In genomic region chr1:23367791-23368561, GRCh38 we compare ENCODE assay signal across 8 cellular contexts. TPM values are rescaled to one million over a fixed set of nuclear protein-coding genes. Genes with fewer than 3 reads are reported as not detected.
A peak's percentile ranks its signal among the peaks of the same experiment; 100 is the strongest.
DNase-seq lines count a peak whose midpoint lies in the region; ATAC-seq and TF ChIP-seq lines count a peak whose summit lies in the region.

No MANE protein-coding gene starts in this region.

- peak overlapping the region; percentile 96 to 99 (median 99) for H3K4me3 Mint-ChIP-seq in CD4-positive, CD25-positive, alpha-beta regulatory T cell

- ATAC-seq in CD4-positive, CD25-positive, alpha-beta regulatory T cell (ENCODE audit: low read depth in 2 of 2), result peak; percentile 92 to 93
- ATAC-seq in GM19438 (IDR thresholded peaks at IDR 0.05; ENCODE audit: low read depth, unreplicated experiment) (peak; percentile 92), HG03571 (IDR thresholded peaks at IDR 0.05; ENCODE audit: unreplicated experiment) (peak; percentile 84)

- H3K9me3 Mint-ChIP-seq in CD4-positive, CD25-positive, alpha-beta regulatory T cell, result peaks cover 0 to 11% (median 2%) of the 10 kb centered on the region in 7 donors

- H3K27ac ChIP-seq in CD4-positive, CD25-positive, alpha-beta regulatory T cell (ENCODE audit: insufficient read depth, low read length, poor library complexity, severe bottlenecking), result peak overlapping the region; percentile 90
- peak overlapping the region; percentile 100 for H3K27ac ChIP-seq in liver (ENCODE audit: low read depth in 1 of 2, low read length in 2 of 2)

- peak; percentile 98 to 100 (median 98) for DNase-seq in CD4-positive, CD25-positive, alpha-beta regulatory T cell
- DNase-seq in NCI-H774 (lab: John Stamatoyannopoulos, UW) (peak; percentile 91), dermis microvascular lymphatic vessel endothelial cell (ENCODE audit: low read depth in 2 of 2) (peak; percentile 97 to 99)
- peak; percentile 97 to 98 for DNase-seq in activated CD4-positive, alpha-beta T cell treated with anti-CD3 and anti-CD28 coated beads, Interleukin-2, amount 50 U/mL, for 48 hours
- DNase-seq in stimulated activated CD4-positive, alpha-beta T cell treated with anti-CD3 and anti-CD28 coated beads, Interleukin-4, amount 100 ng/mL, for 1 hour, result peak; percentile 96

- peaks cover 16% of the 10 kb centered on the region for H3K36me3 ChIP-seq in CD4-positive, CD25-positive, alpha-beta regulatory T cell (ENCODE audit: control insufficient read depth, insufficient read depth, low read length)
- peaks cover 2 to 14% (median 12%) of the 10 kb centered on the region in 4 donors for H3K36me3 ChIP-seq in liver (ENCODE audit: control insufficient read depth in 4 of 4, insufficient read depth in 3 of 4, low read depth in 1 of 4, low read length in 3 of 4)

- peak overlapping the region; percentile 99 for H3K4me3 ChIP-seq in CD4-positive, CD25-positive, alpha-beta regulatory T cell (ENCODE audit: low read depth, low read length)
- H3K4me3 ChIP-seq in liver (ENCODE audit: low read depth in 1 of 3, low read length in 3 of 3), result peak overlapping the region; percentile 81 to 88 (median 88)

- TF ChIP-seq RAD21 in liver (IDR thresholded peaks at IDR 0.05), result peak in 1 of 2 donors; percentile 57

- 1% methylated on average over 41 of the region's 41 CpGs for WGBS in liver

- peaks cover 17% of the 10 kb centered on the region for H3K36me3 Mint-ChIP-seq in CD4-positive, CD25-positive, alpha-beta regulatory T cell

- H3K9me3 ChIP-seq in CD4-positive, CD25-positive, alpha-beta regulatory T cell (ENCODE audit: control insufficient read depth in 2 of 2, low read length in 2 of 2), result peaks cover 6 to 13% of the 10 kb centered on the region in 2 experiments
- H3K9me3 ChIP-seq in liver (ENCODE audit: control insufficient read depth in 4 of 4, low read length in 3 of 4), result peaks cover 3 to 12% (median 8%) of the 10 kb centered on the region in 4 donors

- no peak for TF ChIP-seq CTCF in liver (IDR thresholded peaks at IDR 0.05; ENCODE audit: low read depth, low read length, missing input control)

- no peaks in the 10 kb centered on the region for H3K27me3 ChIP-seq in CD4-positive, CD25-positive, alpha-beta regulatory T cell (ENCODE audit: control insufficient read depth, insufficient read depth, low read length)
- H3K27me3 ChIP-seq in liver (ENCODE audit: control insufficient read depth in 4 of 4, insufficient read depth in 4 of 4, low read length in 3 of 4), result no peaks in the 10 kb centered on the region

- no peaks in the 10 kb centered on the region for H3K27me3 Mint-ChIP-seq in CD4-positive, CD25-positive, alpha-beta regulatory T cell

- H3K9ac ChIP-seq in liver (ENCODE audit: low read depth in 1 of 2, low read length in 2 of 2), result peak overlapping the region; percentile 98 to 100

- H3K27ac Mint-ChIP-seq in CD4-positive, CD25-positive, alpha-beta regulatory T cell, result peak overlapping the region; percentile 94 to 99 (median 96)

- H3K4me1 ChIP-seq in CD4-positive, CD25-positive, alpha-beta regulatory T cell (ENCODE audit: control insufficient read depth, insufficient read depth, low read length, poor library complexity, severe bottlenecking), result peaks cover 22% of the 10 kb centered on the region
- peaks cover 3 to 34% (median 27%) of the 10 kb centered on the region in 4 donors for H3K4me1 ChIP-seq in liver (ENCODE audit: control insufficient read depth in 4 of 4, insufficient read depth in 4 of 4, low read length in 3 of 4)

- H3K4me1 Mint-ChIP-seq in CD4-positive, CD25-positive, alpha-beta regulatory T cell, result peaks cover 17 to 37% (median 19%) of the 10 kb centered on the region in 4 donors

TF ChIP-seq in liver, 16 proteins besides CTCF, POLR2A, EP300 and RAD21:
- TF ChIP-seq RXRA (IDR thresholded peaks at IDR 0.05) (peak; percentile 62 to 83), EGR1 (IDR thresholded peaks at IDR 0.05; ENCODE audit: low read depth in 2 of 2) (peak in 1 of 2 donors; percentile 49), HNF4A (conservative IDR thresholded peaks at IDR 0.05) (peak; percentile 71 to 79), YY1 (IDR thresholded peaks at IDR 0.05) (peak; percentile 84), NR2F2 (IDR thresholded peaks at IDR 0.05) (peak; percentile 89), GABPA (IDR thresholded peaks at IDR 0.05 in 1 of 2, conservative IDR thresholded peaks at IDR 0.05 in 1 of 2) (peak in 1 of 2 donors; percentile 72), ZBTB33 (IDR thresholded peaks at IDR 0.05) (no peak), SP1 (IDR thresholded peaks at IDR 0.05) (peak; percentile 93), TAF1 (conservative IDR thresholded peaks at IDR 0.05) (peak; percentile 41), JUND (IDR thresholded peaks at IDR 0.05) (peak in 1 of 2 donors; percentile 39), HNF4G (IDR thresholded peaks at IDR 0.05) (no peak), FOXA2 (IDR thresholded peaks at IDR 0.05) (no peak), FOXA1 (IDR thresholded peaks at IDR 0.05) (no peak)
- TF ChIP-seq, protein P1, sequence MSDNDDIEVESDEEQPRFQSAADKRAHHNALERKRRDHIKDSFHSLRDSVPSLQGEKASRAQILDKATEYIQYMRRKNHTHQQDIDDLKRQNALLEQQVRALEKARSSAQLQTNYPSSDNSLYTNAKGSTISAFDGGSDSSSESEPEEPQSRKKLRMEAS (IDR thresholded peaks at IDR 0.05), result peak; percentile 32
- TF ChIP-seq, protein P2, sequence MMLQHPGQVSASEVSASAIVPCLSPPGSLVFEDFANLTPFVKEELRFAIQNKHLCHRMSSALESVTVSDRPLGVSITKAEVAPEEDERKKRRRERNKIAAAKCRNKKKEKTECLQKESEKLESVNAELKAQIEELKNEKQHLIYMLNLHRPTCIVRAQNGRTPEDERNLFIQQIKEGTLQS (IDR thresholded peaks at IDR 0.05), result no peak
- TF ChIP-seq, protein P3, sequence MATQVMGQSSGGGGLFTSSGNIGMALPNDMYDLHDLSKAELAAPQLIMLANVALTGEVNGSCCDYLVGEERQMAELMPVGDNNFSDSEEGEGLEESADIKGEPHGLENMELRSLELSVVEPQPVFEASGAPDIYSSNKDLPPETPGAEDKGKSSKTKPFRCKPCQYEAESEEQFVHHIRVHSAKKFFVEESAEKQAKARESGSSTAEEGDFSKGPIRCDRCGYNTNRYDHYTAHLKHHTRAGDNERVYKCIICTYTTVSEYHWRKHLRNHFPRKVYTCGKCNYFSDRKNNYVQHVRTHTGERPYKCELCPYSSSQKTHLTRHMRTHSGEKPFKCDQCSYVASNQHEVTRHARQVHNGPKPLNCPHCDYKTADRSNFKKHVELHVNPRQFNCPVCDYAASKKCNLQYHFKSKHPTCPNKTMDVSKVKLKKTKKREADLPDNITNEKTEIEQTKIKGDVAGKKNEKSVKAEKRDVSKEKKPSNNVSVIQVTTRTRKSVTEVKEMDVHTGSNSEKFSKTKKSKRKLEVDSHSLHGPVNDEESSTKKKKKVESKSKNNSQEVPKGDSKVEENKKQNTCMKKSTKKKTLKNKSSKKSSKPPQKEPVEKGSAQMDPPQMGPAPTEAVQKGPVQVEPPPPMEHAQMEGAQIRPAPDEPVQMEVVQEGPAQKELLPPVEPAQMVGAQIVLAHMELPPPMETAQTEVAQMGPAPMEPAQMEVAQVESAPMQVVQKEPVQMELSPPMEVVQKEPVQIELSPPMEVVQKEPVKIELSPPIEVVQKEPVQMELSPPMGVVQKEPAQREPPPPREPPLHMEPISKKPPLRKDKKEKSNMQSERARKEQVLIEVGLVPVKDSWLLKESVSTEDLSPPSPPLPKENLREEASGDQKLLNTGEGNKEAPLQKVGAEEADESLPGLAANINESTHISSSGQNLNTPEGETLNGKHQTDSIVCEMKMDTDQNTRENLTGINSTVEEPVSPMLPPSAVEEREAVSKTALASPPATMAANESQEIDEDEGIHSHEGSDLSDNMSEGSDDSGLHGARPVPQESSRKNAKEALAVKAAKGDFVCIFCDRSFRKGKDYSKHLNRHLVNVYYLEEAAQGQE (IDR thresholded peaks at IDR 0.05), result peak; percentile 83

RNA-seq across cellular contexts. Expression of gene ZNF436, which starts 1.7 kb away (rescaled TPM):
- total RNA-seq in CD4-positive, CD25-positive, alpha-beta regulatory T cell, result 4.1 TPM
- polyA plus RNA-seq in CD4-positive, CD25-positive, alpha-beta regulatory T cell, result 1 to 10 TPM; 2.1 to 5.2 (median 2.9) TPM
- 16.8 and 18.5 TPM in 2 replicates for total RNA-seq in dermis microvascular lymphatic vessel endothelial cell
- total RNA-seq in liver, result 1 to 10 TPM; 5.4 to 8.0 TPM
- polyA plus RNA-seq in liver, result 1 to 10 TPM; 1.3 to 2.1 TPM

RNA-seq across cellular contexts. Expression of gene HNRNPR, which starts 23.9 kb away (rescaled TPM):
- total RNA-seq in CD4-positive, CD25-positive, alpha-beta regulatory T cell, result 126 TPM
- polyA plus RNA-seq in CD4-positive, CD25-positive, alpha-beta regulatory T cell, result 100 to 1,000 TPM; 153 to 201 (median 187) TPM
- total RNA-seq in dermis microvascular lymphatic vessel endothelial cell (64.0 and 69.2 TPM in 2 replicates), liver (10 to 100 TPM; 42.2 to 57.0 TPM)
- polyA plus RNA-seq in liver, result 10 to 100 TPM; 31.2 to 34.6 TPM

RNA-seq across cellular contexts. Expression of gene TCEA3, which starts 56.6 kb away (rescaled TPM):
- 8.5 TPM for total RNA-seq in CD4-positive, CD25-positive, alpha-beta regulatory T cell
- polyA plus RNA-seq in CD4-positive, CD25-positive, alpha-beta regulatory T cell, result 10 to 100 TPM in 2 of 4 donors, 1 to 10 TPM in 2; 7.7 to 23.2 (median 12.4) TPM
- 0.13 and 0.51 TPM in 2 replicates for total RNA-seq in dermis microvascular lymphatic vessel endothelial cell
- total RNA-seq in liver, result 10 to 100 TPM; 29.6 to 49.3 TPM
- 100 to 1,000 TPM in 1 of 2 donors, 10 to 100 TPM in 1; 45.8 to 142 TPM for polyA plus RNA-seq in liver

Comparison
In these comparisons a context has a peak if more than half of its experiments do, and no peak if none do; other contexts are left out.
1. Peak in every context shown above with its lines: DNase-seq, ATAC-seq, H3K4me3 ChIP-seq and H3K27ac ChIP-seq.